In the genomic region with DNA sequence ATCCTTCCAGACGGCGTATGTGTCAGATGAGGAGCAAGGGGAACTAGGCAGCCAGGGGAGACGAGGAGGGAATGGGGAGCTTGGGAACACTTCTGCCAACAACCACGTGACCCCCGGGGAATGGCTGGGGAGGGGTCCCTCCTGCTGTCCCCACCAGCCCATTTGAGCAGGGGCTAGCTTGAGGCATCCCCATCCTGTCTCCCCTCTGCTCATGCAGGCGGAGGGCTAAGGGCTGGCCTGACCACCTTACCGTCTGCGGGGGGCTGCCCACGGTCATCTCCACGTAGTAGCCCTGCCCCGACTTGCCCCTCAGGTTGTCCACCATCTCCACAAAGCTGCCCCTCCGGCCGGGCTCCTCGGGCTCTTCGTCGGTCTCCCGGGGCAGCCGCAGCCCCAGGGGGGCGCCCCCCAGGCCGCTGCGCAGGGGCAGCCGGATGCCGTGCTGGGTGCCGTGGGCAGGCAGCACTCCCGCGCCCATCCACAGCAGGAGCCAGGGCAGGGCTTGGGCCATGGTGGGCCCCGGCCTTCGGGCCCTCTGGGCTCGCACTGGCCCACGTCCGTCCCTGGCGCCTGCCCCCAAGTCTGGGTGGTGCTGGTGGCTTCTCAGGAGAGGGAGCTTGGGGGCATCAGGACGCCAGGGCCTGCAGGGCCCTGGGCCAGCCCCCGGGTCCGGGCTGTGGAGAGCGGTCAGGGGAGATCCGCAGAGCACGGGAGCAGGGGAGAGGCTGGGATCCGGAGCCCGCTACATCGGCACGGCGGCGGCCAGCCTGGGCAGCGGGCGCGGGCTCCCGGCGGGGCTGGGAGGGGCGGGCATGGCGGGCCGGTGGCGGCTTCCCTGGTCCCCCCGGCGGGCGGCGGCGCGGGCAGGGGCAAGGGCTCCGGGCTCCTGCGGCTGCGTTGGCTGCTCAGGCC, we compare ENCODE assay signal across 1 cellular context.
TF ChIP-seq lines count a peak whose summit lies in the region.

No MANE protein-coding gene starts in this region.

TF ChIP-seq in HepG2, 621 proteins besides CTCF, POLR2A, EP300 and RAD21 (continued from another document):
- TF ChIP-seq, protein P1, sequence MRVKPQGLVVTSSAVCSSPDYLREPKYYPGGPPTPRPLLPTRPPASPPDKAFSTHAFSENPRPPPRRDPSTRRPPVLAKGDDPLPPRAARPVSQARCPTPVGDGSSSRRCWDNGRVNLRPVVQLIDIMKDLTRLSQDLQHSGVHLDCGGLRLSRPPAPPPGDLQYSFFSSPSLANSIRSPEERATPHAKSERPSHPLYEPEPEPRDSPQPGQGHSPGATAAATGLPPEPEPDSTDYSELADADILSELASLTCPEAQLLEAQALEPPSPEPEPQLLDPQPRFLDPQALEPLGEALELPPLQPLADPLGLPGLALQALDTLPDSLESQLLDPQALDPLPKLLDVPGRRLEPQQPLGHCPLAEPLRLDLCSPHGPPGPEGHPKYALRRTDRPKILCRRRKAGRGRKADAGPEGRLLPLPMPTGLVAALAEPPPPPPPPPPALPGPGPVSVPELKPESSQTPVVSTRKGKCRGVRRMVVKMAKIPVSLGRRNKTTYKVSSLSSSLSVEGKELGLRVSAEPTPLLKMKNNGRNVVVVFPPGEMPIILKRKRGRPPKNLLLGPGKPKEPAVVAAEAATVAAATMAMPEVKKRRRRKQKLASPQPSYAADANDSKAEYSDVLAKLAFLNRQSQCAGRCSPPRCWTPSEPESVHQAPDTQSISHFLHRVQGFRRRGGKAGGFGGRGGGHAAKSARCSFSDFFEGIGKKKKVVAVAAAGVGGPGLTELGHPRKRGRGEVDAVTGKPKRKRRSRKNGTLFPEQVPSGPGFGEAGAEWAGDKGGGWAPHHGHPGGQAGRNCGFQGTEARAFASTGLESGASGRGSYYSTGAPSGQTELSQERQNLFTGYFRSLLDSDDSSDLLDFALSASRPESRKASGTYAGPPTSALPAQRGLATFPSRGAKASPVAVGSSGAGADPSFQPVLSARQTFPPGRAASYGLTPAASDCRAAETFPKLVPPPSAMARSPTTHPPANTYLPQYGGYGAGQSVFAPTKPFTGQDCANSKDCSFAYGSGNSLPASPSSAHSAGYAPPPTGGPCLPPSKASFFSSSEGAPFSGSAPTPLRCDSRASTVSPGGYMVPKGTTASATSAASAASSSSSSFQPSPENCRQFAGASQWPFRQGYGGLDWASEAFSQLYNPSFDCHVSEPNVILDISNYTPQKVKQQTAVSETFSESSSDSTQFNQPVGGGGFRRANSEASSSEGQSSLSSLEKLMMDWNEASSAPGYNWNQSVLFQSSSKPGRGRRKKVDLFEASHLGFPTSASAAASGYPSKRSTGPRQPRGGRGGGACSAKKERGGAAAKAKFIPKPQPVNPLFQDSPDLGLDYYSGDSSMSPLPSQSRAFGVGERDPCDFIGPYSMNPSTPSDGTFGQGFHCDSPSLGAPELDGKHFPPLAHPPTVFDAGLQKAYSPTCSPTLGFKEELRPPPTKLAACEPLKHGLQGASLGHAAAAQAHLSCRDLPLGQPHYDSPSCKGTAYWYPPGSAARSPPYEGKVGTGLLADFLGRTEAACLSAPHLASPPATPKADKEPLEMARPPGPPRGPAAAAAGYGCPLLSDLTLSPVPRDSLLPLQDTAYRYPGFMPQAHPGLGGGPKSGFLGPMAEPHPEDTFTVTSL (CRISPR knock-in tag; IDR thresholded peaks at IDR 0.05; ENCODE audit: borderline replicate concordance), result no peak
- peak; percentile 22; the same call in 1 of the 2 replicates for TF ChIP-seq ZNF556 (CRISPR knock-in tag; IDR thresholded peaks at IDR 0.05; ENCODE audit: borderline replicate concordance)
- TF ChIP-seq REPIN1 (CRISPR knock-in tag; IDR thresholded peaks at IDR 0.05; ENCODE audit: borderline replicate concordance, low read depth), result peak; percentile 4; the same call in 1 of the 2 replicates
- peak; percentile 56; the same call in 1 of the 2 replicates for TF ChIP-seq TOPORS (CRISPR knock-in tag; IDR thresholded peaks at IDR 0.05)
- TF ChIP-seq, protein P2, sequence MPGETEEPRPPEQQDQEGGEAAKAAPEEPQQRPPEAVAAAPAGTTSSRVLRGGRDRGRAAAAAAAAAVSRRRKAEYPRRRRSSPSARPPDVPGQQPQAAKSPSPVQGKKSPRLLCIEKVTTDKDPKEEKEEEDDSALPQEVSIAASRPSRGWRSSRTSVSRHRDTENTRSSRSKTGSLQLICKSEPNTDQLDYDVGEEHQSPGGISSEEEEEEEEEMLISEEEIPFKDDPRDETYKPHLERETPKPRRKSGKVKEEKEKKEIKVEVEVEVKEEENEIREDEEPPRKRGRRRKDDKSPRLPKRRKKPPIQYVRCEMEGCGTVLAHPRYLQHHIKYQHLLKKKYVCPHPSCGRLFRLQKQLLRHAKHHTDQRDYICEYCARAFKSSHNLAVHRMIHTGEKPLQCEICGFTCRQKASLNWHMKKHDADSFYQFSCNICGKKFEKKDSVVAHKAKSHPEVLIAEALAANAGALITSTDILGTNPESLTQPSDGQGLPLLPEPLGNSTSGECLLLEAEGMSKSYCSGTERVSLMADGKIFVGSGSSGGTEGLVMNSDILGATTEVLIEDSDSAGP (CRISPR knock-in tag; IDR thresholded peaks at IDR 0.05; ENCODE audit: borderline replicate concordance), result peak; percentile 3; the same call in 1 of the 2 replicates
- TF ChIP-seq, protein P3, sequence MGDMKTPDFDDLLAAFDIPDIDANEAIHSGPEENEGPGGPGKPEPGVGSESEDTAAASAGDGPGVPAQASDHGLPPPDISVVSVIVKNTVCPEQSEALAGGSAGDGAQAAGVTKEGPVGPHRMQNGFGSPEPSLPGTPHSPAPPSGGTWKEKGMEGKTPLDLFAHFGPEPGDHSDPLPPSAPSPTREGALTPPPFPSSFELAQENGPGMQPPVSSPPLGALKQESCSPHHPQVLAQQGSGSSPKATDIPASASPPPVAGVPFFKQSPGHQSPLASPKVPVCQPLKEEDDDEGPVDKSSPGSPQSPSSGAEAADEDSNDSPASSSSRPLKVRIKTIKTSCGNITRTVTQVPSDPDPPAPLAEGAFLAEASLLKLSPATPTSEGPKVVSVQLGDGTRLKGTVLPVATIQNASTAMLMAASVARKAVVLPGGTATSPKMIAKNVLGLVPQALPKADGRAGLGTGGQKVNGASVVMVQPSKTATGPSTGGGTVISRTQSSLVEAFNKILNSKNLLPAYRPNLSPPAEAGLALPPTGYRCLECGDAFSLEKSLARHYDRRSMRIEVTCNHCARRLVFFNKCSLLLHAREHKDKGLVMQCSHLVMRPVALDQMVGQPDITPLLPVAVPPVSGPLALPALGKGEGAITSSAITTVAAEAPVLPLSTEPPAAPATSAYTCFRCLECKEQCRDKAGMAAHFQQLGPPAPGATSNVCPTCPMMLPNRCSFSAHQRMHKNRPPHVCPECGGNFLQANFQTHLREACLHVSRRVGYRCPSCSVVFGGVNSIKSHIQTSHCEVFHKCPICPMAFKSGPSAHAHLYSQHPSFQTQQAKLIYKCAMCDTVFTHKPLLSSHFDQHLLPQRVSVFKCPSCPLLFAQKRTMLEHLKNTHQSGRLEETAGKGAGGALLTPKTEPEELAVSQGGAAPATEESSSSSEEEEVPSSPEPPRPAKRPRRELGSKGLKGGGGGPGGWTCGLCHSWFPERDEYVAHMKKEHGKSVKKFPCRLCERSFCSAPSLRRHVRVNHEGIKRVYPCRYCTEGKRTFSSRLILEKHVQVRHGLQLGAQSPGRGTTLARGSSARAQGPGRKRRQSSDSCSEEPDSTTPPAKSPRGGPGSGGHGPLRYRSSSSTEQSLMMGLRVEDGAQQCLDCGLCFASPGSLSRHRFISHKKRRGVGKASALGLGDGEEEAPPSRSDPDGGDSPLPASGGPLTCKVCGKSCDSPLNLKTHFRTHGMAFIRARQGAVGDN (CRISPR knock-in tag; IDR thresholded peaks at IDR 0.05), result peak; percentile 30; the same call in 1 of the 2 replicates
- TF ChIP-seq, protein P4, sequence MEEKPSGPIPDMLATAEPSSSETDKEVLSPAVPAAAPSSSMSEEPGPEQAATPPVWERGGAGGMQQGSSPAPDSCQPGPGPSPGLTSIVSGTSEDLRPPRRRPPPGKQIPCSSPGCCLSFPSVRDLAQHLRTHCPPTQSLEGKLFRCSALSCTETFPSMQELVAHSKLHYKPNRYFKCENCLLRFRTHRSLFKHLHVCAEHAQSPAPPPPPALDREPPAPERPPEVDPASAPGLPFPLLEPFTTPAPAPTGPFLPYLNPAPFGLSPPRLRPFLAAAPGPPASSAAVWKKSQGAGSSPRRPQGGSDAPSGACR (CRISPR knock-in tag; IDR thresholded peaks at IDR 0.05), result 0 out of 2 replicates have a peak, but pooled peaks have one; percentile 14
- TF ChIP-seq, protein P5, sequence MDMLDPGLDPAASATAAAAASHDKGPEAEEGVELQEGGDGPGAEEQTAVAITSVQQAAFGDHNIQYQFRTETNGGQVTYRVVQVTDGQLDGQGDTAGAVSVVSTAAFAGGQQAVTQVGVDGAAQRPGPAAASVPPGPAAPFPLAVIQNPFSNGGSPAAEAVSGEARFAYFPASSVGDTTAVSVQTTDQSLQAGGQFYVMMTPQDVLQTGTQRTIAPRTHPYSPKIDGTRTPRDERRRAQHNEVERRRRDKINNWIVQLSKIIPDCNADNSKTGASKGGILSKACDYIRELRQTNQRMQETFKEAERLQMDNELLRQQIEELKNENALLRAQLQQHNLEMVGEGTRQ (IDR thresholded peaks at IDR 0.05; ENCODE audit: low read depth, low read length), result 0 out of 2 replicates have a peak, but pooled peaks have one; percentile 27
- TF ChIP-seq, protein P5 (CRISPR knock-in tag; IDR thresholded peaks at IDR 0.05; ENCODE audit: borderline replicate concordance), result no peak
- 0 out of 2 replicates have a peak, but pooled peaks have one; percentile 1 for TF ChIP-seq SAP130 (CRISPR knock-in tag; IDR thresholded peaks at IDR 0.05; ENCODE audit: low read depth)
- TF ChIP-seq, protein P6, sequence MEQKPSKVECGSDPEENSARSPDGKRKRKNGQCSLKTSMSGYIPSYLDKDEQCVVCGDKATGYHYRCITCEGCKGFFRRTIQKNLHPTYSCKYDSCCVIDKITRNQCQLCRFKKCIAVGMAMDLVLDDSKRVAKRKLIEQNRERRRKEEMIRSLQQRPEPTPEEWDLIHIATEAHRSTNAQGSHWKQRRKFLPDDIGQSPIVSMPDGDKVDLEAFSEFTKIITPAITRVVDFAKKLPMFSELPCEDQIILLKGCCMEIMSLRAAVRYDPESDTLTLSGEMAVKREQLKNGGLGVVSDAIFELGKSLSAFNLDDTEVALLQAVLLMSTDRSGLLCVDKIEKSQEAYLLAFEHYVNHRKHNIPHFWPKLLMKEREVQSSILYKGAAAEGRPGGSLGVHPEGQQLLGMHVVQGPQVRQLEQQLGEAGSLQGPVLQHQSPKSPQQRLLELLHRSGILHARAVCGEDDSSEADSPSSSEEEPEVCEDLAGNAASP (CRISPR knock-in tag; IDR thresholded peaks at IDR 0.05; ENCODE audit: borderline replicate concordance), result no peak
- TF ChIP-seq, protein P7, sequence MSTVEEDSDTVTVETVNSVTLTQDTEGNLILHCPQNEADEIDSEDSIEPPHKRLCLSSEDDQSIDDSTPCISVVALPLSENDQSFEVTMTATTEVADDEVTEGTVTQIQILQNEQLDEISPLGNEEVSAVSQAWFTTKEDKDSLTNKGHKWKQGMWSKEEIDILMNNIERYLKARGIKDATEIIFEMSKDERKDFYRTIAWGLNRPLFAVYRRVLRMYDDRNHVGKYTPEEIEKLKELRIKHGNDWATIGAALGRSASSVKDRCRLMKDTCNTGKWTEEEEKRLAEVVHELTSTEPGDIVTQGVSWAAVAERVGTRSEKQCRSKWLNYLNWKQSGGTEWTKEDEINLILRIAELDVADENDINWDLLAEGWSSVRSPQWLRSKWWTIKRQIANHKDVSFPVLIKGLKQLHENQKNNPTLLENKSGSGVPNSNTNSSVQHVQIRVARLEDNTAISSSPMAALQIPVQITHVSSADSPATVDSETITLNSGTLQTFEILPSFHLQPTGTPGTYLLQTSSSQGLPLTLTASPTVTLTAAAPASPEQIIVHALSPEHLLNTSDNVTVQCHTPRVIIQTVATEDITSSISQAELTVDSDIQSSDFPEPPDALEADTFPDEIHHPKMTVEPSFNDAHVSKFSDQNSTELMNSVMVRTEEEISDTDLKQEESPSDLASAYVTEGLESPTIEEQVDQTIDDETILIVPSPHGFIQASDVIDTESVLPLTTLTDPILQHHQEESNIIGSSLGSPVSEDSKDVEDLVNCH (CRISPR knock-in tag; IDR thresholded peaks at IDR 0.05), result no peak
- TF ChIP-seq ZNF883 (CRISPR knock-in tag; IDR thresholded peaks at IDR 0.05; ENCODE audit: not compliant biosample characterization), result peak; percentile 41
- peak; percentile 7; the same call in 1 of the 2 replicates for TF ChIP-seq ZFP90 (CRISPR knock-in tag; IDR thresholded peaks at IDR 0.05; ENCODE audit: borderline replicate concordance)
- TF ChIP-seq, protein P8, sequence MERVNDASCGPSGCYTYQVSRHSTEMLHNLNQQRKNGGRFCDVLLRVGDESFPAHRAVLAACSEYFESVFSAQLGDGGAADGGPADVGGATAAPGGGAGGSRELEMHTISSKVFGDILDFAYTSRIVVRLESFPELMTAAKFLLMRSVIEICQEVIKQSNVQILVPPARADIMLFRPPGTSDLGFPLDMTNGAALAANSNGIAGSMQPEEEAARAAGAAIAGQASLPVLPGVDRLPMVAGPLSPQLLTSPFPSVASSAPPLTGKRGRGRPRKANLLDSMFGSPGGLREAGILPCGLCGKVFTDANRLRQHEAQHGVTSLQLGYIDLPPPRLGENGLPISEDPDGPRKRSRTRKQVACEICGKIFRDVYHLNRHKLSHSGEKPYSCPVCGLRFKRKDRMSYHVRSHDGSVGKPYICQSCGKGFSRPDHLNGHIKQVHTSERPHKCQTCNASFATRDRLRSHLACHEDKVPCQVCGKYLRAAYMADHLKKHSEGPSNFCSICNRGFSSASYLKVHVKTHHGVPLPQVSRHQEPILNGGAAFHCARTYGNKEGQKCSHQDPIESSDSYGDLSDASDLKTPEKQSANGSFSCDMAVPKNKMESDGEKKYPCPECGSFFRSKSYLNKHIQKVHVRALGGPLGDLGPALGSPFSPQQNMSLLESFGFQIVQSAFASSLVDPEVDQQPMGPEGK (CRISPR knock-in tag; IDR thresholded peaks at IDR 0.05), result peak; percentile 24; the same call in 1 of the 2 replicates
